ENCODE assay signal across 1 cellular context in the genomic region with DNA sequence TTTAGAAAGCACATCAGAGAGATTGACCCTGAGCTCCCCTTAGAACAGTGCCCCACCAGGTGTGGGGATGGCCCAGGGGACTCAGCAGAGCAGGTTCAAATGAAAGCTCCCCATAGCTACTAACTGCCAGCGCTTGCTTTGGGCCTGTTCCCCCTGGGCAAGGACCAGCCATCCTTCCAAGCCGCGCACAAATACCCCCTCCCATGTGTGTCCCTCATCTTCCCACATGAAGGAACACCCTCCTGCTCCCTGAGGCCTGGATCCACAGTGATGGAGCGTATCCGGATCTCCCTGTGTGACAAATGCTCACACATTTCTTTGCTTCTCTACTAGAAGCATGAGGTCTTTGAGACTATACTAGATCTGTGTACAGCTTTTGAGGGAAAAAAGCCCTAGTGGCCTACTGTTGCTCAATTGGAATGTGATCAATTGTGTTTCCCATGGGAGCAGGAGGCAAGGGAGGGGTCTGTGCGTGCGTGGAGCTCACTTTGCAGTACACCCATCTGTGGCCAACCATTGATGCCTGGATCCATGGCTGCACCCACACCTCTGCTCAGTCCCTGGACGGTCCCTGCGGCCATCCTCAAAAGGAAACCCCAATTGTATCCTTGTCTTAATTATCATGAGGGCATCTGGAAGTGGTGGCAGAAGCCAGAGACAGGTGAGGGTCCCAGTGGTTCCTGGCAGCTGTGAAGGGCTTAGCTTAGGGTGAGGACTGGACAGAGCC.
TF ChIP-seq lines count a peak whose summit lies in the region.

No MANE protein-coding gene starts in this region.

TF ChIP-seq in GM23338, 12 proteins besides CTCF, POLR2A, EP300 and RAD21:
- peak; percentile 30 for TF ChIP-seq EZH2 (IDR thresholded peaks at IDR 0.05; ENCODE audit: low read depth, unreplicated experiment)
- TF ChIP-seq, protein P1, sequence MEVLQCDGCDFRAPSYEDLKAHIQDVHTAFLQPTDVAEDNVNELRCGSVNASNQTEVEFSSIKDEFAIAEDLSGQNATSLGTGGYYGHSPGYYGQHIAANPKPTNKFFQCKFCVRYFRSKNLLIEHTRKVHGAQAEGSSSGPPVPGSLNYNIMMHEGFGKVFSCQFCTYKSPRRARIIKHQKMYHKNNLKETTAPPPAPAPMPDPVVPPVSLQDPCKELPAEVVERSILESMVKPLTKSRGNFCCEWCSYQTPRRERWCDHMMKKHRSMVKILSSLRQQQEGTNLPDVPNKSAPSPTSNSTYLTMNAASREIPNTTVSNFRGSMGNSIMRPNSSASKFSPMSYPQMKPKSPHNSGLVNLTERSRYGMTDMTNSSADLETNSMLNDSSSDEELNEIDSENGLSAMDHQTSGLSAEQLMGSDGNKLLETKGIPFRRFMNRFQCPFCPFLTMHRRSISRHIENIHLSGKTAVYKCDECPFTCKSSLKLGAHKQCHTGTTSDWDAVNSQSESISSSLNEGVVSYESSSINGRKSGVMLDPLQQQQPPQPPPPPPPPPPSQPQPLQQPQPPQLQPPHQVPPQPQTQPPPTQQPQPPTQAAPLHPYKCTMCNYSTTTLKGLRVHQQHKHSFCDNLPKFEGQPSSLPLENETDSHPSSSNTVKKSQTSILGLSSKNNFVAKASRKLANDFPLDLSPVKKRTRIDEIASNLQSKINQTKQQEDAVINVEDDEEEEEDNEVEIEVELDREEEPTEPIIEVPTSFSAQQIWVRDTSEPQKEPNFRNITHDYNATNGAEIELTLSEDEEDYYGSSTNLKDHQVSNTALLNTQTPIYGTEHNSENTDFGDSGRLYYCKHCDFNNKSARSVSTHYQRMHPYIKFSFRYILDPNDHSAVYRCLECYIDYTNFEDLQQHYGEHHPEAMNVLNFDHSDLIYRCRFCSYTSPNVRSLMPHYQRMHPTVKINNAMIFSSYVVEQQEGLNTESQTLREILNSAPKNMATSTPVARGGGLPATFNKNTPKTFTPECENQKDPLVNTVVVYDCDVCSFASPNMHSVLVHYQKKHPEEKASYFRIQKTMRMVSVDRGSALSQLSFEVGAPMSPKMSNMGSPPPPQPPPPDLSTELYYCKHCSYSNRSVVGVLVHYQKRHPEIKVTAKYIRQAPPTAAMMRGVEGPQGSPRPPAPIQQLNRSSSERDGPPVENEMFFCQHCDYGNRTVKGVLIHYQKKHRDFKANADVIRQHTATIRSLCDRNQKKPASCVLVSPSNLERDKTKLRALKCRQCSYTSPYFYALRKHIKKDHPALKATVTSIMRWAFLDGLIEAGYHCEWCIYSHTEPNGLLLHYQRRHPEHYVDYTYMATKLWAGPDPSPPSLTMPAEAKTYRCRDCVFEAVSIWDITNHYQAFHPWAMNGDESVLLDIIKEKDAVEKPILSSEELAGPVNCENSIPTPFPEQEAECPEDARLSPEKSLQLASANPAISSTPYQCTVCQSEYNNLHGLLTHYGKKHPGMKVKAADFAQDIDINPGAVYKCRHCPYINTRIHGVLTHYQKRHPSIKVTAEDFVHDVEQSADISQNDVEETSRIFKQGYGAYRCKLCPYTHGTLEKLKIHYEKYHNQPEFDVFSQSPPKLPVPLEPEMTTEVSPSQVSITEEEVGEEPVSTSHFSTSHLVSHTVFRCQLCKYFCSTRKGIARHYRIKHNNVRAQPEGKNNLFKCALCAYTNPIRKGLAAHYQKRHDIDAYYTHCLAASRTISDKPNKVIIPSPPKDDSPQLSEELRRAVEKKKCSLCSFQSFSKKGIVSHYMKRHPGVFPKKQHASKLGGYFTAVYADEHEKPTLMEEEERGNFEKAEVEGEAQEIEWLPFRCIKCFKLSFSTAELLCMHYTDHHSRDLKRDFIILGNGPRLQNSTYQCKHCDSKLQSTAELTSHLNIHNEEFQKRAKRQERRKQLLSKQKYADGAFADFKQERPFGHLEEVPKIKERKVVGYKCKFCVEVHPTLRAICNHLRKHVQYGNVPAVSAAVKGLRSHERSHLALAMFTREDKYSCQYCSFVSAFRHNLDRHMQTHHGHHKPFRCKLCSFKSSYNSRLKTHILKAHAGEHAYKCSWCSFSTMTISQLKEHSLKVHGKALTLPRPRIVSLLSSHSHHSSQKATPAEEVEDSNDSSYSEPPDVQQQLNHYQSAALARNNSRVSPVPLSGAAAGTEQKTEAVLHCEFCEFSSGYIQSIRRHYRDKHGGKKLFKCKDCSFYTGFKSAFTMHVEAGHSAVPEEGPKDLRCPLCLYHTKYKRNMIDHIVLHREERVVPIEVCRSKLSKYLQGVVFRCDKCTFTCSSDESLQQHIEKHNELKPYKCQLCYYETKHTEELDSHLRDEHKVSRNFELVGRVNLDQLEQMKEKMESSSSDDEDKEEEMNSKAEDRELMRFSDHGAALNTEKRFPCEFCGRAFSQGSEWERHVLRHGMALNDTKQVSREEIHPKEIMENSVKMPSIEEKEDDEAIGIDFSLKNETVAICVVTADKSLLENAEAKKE (CRISPR knock-in tag; IDR thresholded peaks at IDR 0.05) = no peak
